21 cellular contexts compared by ENCODE assay signal in the genomic region with DNA sequence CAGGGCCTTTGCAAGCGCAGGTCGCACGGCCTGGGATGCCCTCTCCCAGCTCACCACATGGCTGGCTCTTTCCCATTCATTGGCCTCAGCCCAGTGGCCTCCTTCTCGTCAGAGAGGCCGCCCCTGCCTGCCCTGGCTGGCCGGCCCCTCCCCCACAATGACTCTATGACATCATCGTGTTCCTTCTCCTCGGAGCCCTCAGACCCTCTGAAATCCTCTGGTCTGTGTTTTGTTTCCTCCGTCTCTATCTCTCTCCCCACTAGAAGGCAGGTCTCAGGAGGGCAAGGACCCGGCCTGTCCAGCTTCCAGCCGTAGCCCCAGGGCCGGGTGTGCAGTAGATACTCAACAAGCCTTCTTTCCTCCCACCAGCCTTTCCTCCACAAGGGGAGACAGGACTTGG.
"Had no signal": no experiment of that assay in that cellular context is flagged by ENCODE, and none has a peak within 500 bp of the region (broad histone marks: within the 10 kb centered on the region; RNA-seq: fewer than 3 reads in every experiment).

No MANE protein-coding gene starts in this region.

- H3K4me3 ChIP-seq: colonic mucosa, gastrocnemius medialis, hepatocyte, mucosa of descending colon, spleen, tibial nerve had no signal

- ATAC-seq: gastrocnemius medialis; left colon; mucosa of descending colon; natural killer cell treated with Interleukin-12 subunit alpha and Interleukin-12 subunit beta and Interleukin-15 and Interleukin-18, amount 100 ng/mL, for 72 hours; right cardiac atrium had no signal

- H3K36me3 ChIP-seq: colonic mucosa, gastrocnemius medialis, spleen, tibial nerve had no signal

- H3K27ac ChIP-seq: colonic mucosa, gastrocnemius medialis, spleen, tibial nerve, VCaP had no signal

- H3K4me2 ChIP-seq: hepatocyte had no signal

- H2AFZ ChIP-seq: hepatocyte had no signal

- H3K4me1 ChIP-seq: colonic mucosa, gastrocnemius medialis had no signal

- DNase-seq: activated CD4-positive, alpha-beta T cell treated with anti-CD3 and anti-CD28 coated beads for 48 hours; activated CD4-positive, alpha-beta T cell treated with anti-CD3 and anti-CD28 coated beads, Interleukin-2, amount 50 U/mL, for 48 hours; activated CD8-positive, alpha-beta memory T cell treated with anti-CD3 and anti-CD28 coated beads for 24 hours; activated effector memory CD4-positive, alpha-beta T cell treated with Interleukin-2 at 50 U/mL for 16 hours; activated naive CD4-positive, alpha-beta T cell treated with Interleukin-2 at 50 U/mL for 16 hours; anterior cingulate cortex; colonic mucosa; effector CD8-positive, alpha-beta T cell; gastrocnemius medialis; left colon; mucosa of descending colon; right cardiac atrium; spleen; stimulated activated naive CD4-positive, alpha-beta T cell; T-helper 1 cell had no signal

- H3K36me3 Mint-ChIP-seq: activated naive CD8-positive, alpha-beta T cell; natural killer cell treated with Interleukin-12 subunit alpha and Interleukin-12 subunit beta and Interleukin-15 and Interleukin-18, amount 100 ng/mL, for 72 hours had no signal

- H3K9me3 Mint-ChIP-seq: central memory CD8-positive, alpha-beta T cell; natural killer cell treated with Interleukin-12 subunit alpha and Interleukin-12 subunit beta and Interleukin-15 and Interleukin-18, amount 100 ng/mL, for 72 hours had no signal

- H3K9me3 ChIP-seq: colonic mucosa, gastrocnemius medialis, mucosa of descending colon, spleen, tibial nerve had no signal

- H3K27me3 ChIP-seq: colonic mucosa, hepatocyte had no signal

- H3K4me3 Mint-ChIP-seq: activated naive CD8-positive, alpha-beta T cell; central memory CD8-positive, alpha-beta T cell; natural killer cell treated with Interleukin-12 subunit alpha and Interleukin-12 subunit beta and Interleukin-15 and Interleukin-18, amount 100 ng/mL, for 72 hours had no signal

- H3K27ac Mint-ChIP-seq: activated naive CD8-positive, alpha-beta T cell; natural killer cell treated with Interleukin-12 subunit alpha and Interleukin-12 subunit beta and Interleukin-15 and Interleukin-18, amount 100 ng/mL, for 72 hours had no signal
